Comparison of ENCODE assay signal across 1 cellular context in genomic region chr3:75192065-75192658, GRCh38.
TF ChIP-seq lines count a peak whose summit lies in the region.

No MANE protein-coding gene starts in this region.

TF ChIP-seq in IMR-90, 13 proteins besides CTCF, POLR2A, EP300 and RAD21:
- TF ChIP-seq SMC3 (IDR thresholded peaks at IDR 0.05; ENCODE audit: low read depth, low read length) (peak; percentile 55), CEBPB (IDR thresholded peaks at IDR 0.05; ENCODE audit: low read depth, low read length) (no peak)
